Comparison of ENCODE assay signal across 6 cellular contexts in the genomic region with DNA sequence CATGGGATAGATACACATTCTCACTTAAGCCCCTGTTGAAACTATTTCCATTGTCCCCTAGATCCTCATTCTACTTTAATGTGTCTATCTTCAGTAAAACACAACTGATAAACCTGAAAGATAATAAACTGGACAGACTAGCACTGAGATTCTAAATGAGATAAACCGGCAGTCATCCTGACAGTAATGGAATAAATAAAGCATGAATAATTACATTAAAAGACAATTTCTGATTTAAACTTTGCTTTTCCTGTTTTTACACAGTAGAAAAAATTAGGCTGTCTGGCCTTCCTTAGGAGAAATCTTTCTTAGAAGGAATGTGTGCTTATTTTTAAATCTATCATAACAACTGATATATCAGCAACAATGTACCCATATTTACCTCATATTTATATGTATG.
"Had no signal": no experiment of that assay in that cellular context is flagged by ENCODE, and none has a peak within 500 bp of the region (broad histone marks: within the 10 kb centered on the region; RNA-seq: fewer than 3 reads in every experiment).

No MANE protein-coding gene starts in this region.

- DNase-seq: IMR-90, KBM-7 had no signal

- H3K27me3 Mint-ChIP-seq: IgD-negative memory B cell had no signal

- H3K4me1 Mint-ChIP-seq: IgD-negative memory B cell had no signal

- H3K27ac Mint-ChIP-seq: IgD-negative memory B cell had no signal

- H3K4me3 ChIP-seq: K562 had no signal

- ATAC-seq: HepG2, K562 had no signal

- H3K4me3 Mint-ChIP-seq: IgD-negative memory B cell had no signal

- H3K27ac ChIP-seq: HL-60 had no signal
